ENCODE assay signal across 37 cellular contexts in the genomic region with DNA sequence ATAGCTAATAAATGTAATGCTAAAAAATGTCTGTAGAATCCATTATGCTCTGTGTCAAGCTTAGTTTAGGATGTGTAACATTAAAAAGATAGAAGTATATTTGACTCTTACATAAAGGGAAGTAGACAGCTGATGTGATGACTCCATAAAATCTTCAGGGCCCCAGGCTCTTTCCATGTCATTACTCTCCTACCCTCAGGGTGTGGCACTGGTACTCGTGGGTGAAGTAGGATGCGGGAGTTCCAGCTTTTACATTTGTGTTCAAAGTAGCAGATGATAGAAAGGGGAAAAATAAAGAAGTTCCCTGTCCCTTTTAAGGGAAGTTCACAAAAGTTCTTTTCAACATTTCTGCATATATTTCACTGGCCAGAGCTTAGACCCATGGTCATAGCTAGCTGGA.
"Had no signal": no experiment of that assay in that cellular context is flagged by ENCODE, and none has a peak within 500 bp of the region (broad histone marks: within the 10 kb centered on the region; RNA-seq: fewer than 3 reads in every experiment).

No MANE protein-coding gene starts in this region.

- H3K36me3 ChIP-seq: adrenal gland, ascending aorta, brain microvascular endothelial cell, breast epithelium, cardiac muscle cell had no signal

- H3K9me3 ChIP-seq: adrenal gland, ascending aorta, body of pancreas, breast epithelium had no signal

- H3K36me3 Mint-ChIP-seq: activated naive CD4-positive, alpha-beta T cell treated with anti-CD3 and anti-CD28 coated beads, Interleukin-2, amount 10 ng/mL, durations not matched to agents 7 days and 5 days; activated naive CD4-positive, alpha-beta T cell treated with anti-CD3 and anti-CD28 coated beads, Interleukin-2, amount 50 U/mL, for 24 hours; activated naive CD4-positive, alpha-beta T cell treated with anti-CD3 and anti-CD28 coated beads, Interleukin-2, amount 50 U/mL, for 72 hours; activated naive CD8-positive, alpha-beta T cell; activated naive CD8-positive, alpha-beta T cell treated with anti-CD3 and anti-CD28 coated beads for 36 hours; activated naive CD8-positive, alpha-beta T cell treated with anti-CD3 and anti-CD28 coated beads, Interleukin-2, amount 10 ng/mL, durations not matched to agents 7 days and 5 days; brain had no signal

- H3K27me3 Mint-ChIP-seq: activated naive CD4-positive, alpha-beta T cell treated with anti-CD3 and anti-CD28 coated beads, Interleukin-2, amount 10 ng/mL, durations not matched to agents 7 days and 5 days; activated naive CD4-positive, alpha-beta T cell treated with anti-CD3 and anti-CD28 coated beads, Interleukin-2, amount 50 U/mL, for 24 hours; activated naive CD8-positive, alpha-beta T cell treated with anti-CD3 and anti-CD28 coated beads, Interleukin-2, amount 10 ng/mL, durations not matched to agents 7 days and 5 days; activated naive CD8-positive, alpha-beta T cell treated with anti-CD3 and anti-CD28 coated beads, Interleukin-2, amount 50 U/mL, for 24 hours; activated T-cell treated with anti-CD3 and anti-CD28 coated beads, Interleukin-2, amount 50 U/mL, for 24 hours; brain; central memory CD8-positive, alpha-beta T cell had no signal

- H3K27ac ChIP-seq: adrenal gland, ascending aorta, body of pancreas, brain microvascular endothelial cell, breast epithelium, cardiac muscle cell had no signal

- H3K4me3 ChIP-seq: adrenal gland, ascending aorta, body of pancreas, breast epithelium, cardiac muscle cell had no signal

- H3K4me3 Mint-ChIP-seq: activated naive CD4-positive, alpha-beta T cell treated with anti-CD3 and anti-CD28 coated beads for 36 hours; activated naive CD4-positive, alpha-beta T cell treated with anti-CD3 and anti-CD28 coated beads, Interleukin-2, amount 10 ng/mL, durations not matched to agents 7 days and 5 days; activated naive CD4-positive, alpha-beta T cell treated with anti-CD3 and anti-CD28 coated beads, Interleukin-2, amount 50 U/mL, for 24 hours; activated naive CD8-positive, alpha-beta T cell; activated naive CD8-positive, alpha-beta T cell treated with anti-CD3 and anti-CD28 coated beads for 36 hours; activated naive CD8-positive, alpha-beta T cell treated with anti-CD3 and anti-CD28 coated beads, Interleukin-2, amount 10 ng/mL, durations not matched to agents 7 days and 5 days; activated naive CD8-positive, alpha-beta T cell treated with anti-CD3 and anti-CD28 coated beads, Interleukin-2, amount 50 U/mL, for 24 hours; activated T-cell treated with anti-CD3 and anti-CD28 coated beads, Interleukin-2, amount 50 U/mL, for 24 hours; activated T-cell treated with anti-CD3 and anti-CD28 coated beads, Interleukin-2, amount 50 U/mL, for 4 hours; activated T-cell treated with anti-CD3 and anti-CD28 coated beads, Interleukin-2, amount 50 U/mL, for 72 hours; activated T-helper 1 cell treated with anti-CD3 and anti-CD28 coated beads, Interleukin-12 subunit alpha, Interleukin-12 subunit beta, Interleukin-2, Interleukin-4 antibody, amounts not matched to agents 30 ng/mL and 10 ng/mL and 1 ng/mL, durations not matched to agents 14 hours and 24 hours and 36 hours; activated T-helper 17 cell treated with anti-CD3 and anti-CD28 coated beads, Interleukin-2, amount 50 U/mL, for 72 hours; brain; central memory CD8-positive, alpha-beta T cell had no signal

- ATAC-seq: activated naive CD4-positive, alpha-beta T cell treated with anti-CD3 and anti-CD28 coated beads, Interleukin-2, amount 50 U/mL, for 72 hours; activated naive CD8-positive, alpha-beta T cell treated with anti-CD3 and anti-CD28 coated beads, Interleukin-2, amount 50 U/mL, for 24 hours; activated T-cell treated with anti-CD3 and anti-CD28 coated beads, Interleukin-2, amount 50 U/mL, for 4 hours; activated T-cell treated with anti-CD3 and anti-CD28 coated beads, Interleukin-2, amount 50 U/mL, for 72 hours; activated T-helper 17 cell treated with anti-CD3 and anti-CD28 coated beads, Interleukin-2, amount 50 U/mL, for 72 hours; body of pancreas had no signal

- H3K4me1 Mint-ChIP-seq: activated naive CD4-positive, alpha-beta T cell treated with anti-CD3 and anti-CD28 coated beads, Interleukin-2, amount 10 ng/mL, durations not matched to agents 7 days and 5 days; activated naive CD4-positive, alpha-beta T cell treated with anti-CD3 and anti-CD28 coated beads, Interleukin-2, amount 50 U/mL, for 24 hours; activated naive CD8-positive, alpha-beta T cell treated with anti-CD3 and anti-CD28 coated beads for 36 hours; activated naive CD8-positive, alpha-beta T cell treated with anti-CD3 and anti-CD28 coated beads, Interleukin-2, amount 10 ng/mL, durations not matched to agents 7 days and 5 days; activated naive CD8-positive, alpha-beta T cell treated with anti-CD3 and anti-CD28 coated beads, Interleukin-2, amount 50 U/mL, for 24 hours; activated T-helper 17 cell treated with anti-CD3 and anti-CD28 coated beads, Interleukin-2, amount 50 U/mL, for 72 hours; brain; central memory CD8-positive, alpha-beta T cell had no signal

- DNase-seq: activated effector memory CD4-positive, alpha-beta T cell treated with anti-CD3 and anti-CD28 coated beads, Interleukin-2, amount 50 U/mL, for 16 hours; activated effector memory CD4-positive, alpha-beta T cell treated with Interleukin-2 at 50 U/mL for 16 hours; activated gamma-delta T cell; activated gamma-delta T cell treated with Interleukin-2 at 50 U/mL for 16 hours; activated naive CD4-positive, alpha-beta T cell; activated naive CD4-positive, alpha-beta T cell treated with anti-CD3 and anti-CD28 coated beads for 36 hours; activated naive CD4-positive, alpha-beta T cell treated with anti-CD3 and anti-CD28 coated beads, Interleukin-2, amount 10 ng/mL, durations not matched to agents 7 days and 5 days; activated naive CD4-positive, alpha-beta T cell treated with anti-CD3 and anti-CD28 coated beads, Interleukin-2, amount 50 U/mL, for 16 hours; activated naive CD4-positive, alpha-beta T cell treated with Interleukin-2 at 50 U/mL for 16 hours; activated naive CD8-positive, alpha-beta T cell treated with anti-CD3 and anti-CD28 coated beads for 36 hours; activated naive CD8-positive, alpha-beta T cell treated with anti-CD3 and anti-CD28 coated beads, Interleukin-2, amount 10 ng/mL, durations not matched to agents 7 days and 5 days; activated naive CD8-positive, alpha-beta T cell treated with anti-CD3 and anti-CD28 coated beads, Interleukin-2, amount 50 U/mL, for 24 hours; activated T-cell treated with anti-CD3 and anti-CD28 coated beads, Interleukin-2, amount 50 U/mL, for 1 hour; activated T-cell treated with anti-CD3 and anti-CD28 coated beads, Interleukin-2, amount 50 U/mL, for 24 hours; activated T-cell treated with anti-CD3 and anti-CD28 coated beads, Interleukin-2, amount 50 U/mL, for 4 hours; activated T-cell treated with anti-CD3 and anti-CD28 coated beads, Interleukin-2, amount 50 U/mL, for 48 hours; activated T-cell treated with anti-CD3 and anti-CD28 coated beads, Interleukin-2, amount 50 U/mL, for 72 hours; adrenal gland; amniotic stem cell; amygdala; anterior cingulate cortex; aorta; body of pancreas; brain microvascular endothelial cell; central memory CD4-positive, alpha-beta T cell; cerebellar nuclear complex had no signal

- H3K9me3 Mint-ChIP-seq: activated naive CD4-positive, alpha-beta T cell treated with anti-CD3 and anti-CD28 coated beads, Interleukin-2, amount 10 ng/mL, durations not matched to agents 7 days and 5 days; activated T-cell treated with anti-CD3 and anti-CD28 coated beads, Interleukin-2, amount 50 U/mL, for 24 hours; activated T-helper 1 cell treated with anti-CD3 and anti-CD28 coated beads, Interleukin-12 subunit alpha, Interleukin-12 subunit beta, Interleukin-2, Interleukin-4 antibody, amounts not matched to agents 30 ng/mL and 10 ng/mL and 1 ng/mL, durations not matched to agents 14 hours and 24 hours and 36 hours; activated T-helper 2 cell treated with anti-CD3 and anti-CD28 coated beads, Interferon-gamma antibody, Interleukin-2, Interleukin-4, amounts not matched to agents 10 μg/mL and 5 μg/mL and 100 μg/mL, durations not matched to agents 14 hours and 24 hours and 36 hours had no signal

- H3K27ac Mint-ChIP-seq: activated naive CD4-positive, alpha-beta T cell treated with anti-CD3 and anti-CD28 coated beads for 36 hours; activated naive CD4-positive, alpha-beta T cell treated with anti-CD3 and anti-CD28 coated beads, Interleukin-2, amount 10 ng/mL, durations not matched to agents 7 days and 5 days; activated naive CD4-positive, alpha-beta T cell treated with anti-CD3 and anti-CD28 coated beads, Interleukin-2, amount 50 U/mL, for 24 hours; activated naive CD4-positive, alpha-beta T cell treated with anti-CD3 and anti-CD28 coated beads, Interleukin-2, amount 50 U/mL, for 72 hours; activated naive CD8-positive, alpha-beta T cell; activated naive CD8-positive, alpha-beta T cell treated with anti-CD3 and anti-CD28 coated beads for 36 hours; activated naive CD8-positive, alpha-beta T cell treated with anti-CD3 and anti-CD28 coated beads, Interleukin-2, amount 10 ng/mL, durations not matched to agents 7 days and 5 days; activated naive CD8-positive, alpha-beta T cell treated with anti-CD3 and anti-CD28 coated beads, Interleukin-2, amount 50 U/mL, for 24 hours; activated T-cell treated with anti-CD3 and anti-CD28 coated beads, Interleukin-2, amount 50 U/mL, for 24 hours; activated T-cell treated with anti-CD3 and anti-CD28 coated beads, Interleukin-2, amount 50 U/mL, for 72 hours; activated T-helper 1 cell treated with anti-CD3 and anti-CD28 coated beads, Interleukin-12 subunit alpha, Interleukin-12 subunit beta, Interleukin-2, Interleukin-4 antibody, amounts not matched to agents 30 ng/mL and 10 ng/mL and 1 ng/mL, durations not matched to agents 14 hours and 24 hours and 36 hours; activated T-helper 17 cell treated with anti-CD3 and anti-CD28 coated beads, Interleukin-2, amount 50 U/mL, for 72 hours; activated T-helper 2 cell treated with anti-CD3 and anti-CD28 coated beads, Interferon-gamma antibody, Interleukin-2, Interleukin-4, amounts not matched to agents 10 μg/mL and 5 μg/mL and 100 μg/mL, durations not matched to agents 14 hours and 24 hours and 36 hours; brain had no signal

- H3K27me3 ChIP-seq: adrenal gland, ascending aorta, body of pancreas, brain microvascular endothelial cell, breast epithelium, cardiac muscle cell had no signal

- H3K4me1 ChIP-seq: adrenal gland, ascending aorta, breast epithelium had no signal
